In genomic region chr4:180059216-180059881, GRCh38 we compare ENCODE assay signal across 8 cellular contexts.
DNase-seq lines count a peak whose midpoint lies in the region; ATAC-seq and TF ChIP-seq lines count a peak whose summit lies in the region.

No MANE protein-coding gene starts in this region.

- dilution Hi-C loops in IMR-90 (cut with HindIII; ENCODE audit: low sequenced_read_pairs, unreplicated experiment) = no loop called here

- BruUV-seq in IMR-90 (replicated peaks; lab: Mats Ljungman, UMichigan) = no TSS peak

- ATAC-seq in heart left ventricle (no peak), IMR-90 (ENCODE audit: low read depth) (peak; percentile 12; the same call in 1 of the 2 replicates), body of pancreas (peak; percentile 24), left lung (peak; percentile 18), GM21447 (IDR thresholded peaks at IDR 0.05; ENCODE audit: unreplicated experiment) (no peak)

- H3K9me3 ChIP-seq in heart left ventricle = no peaks in the 10 kb centered on the region
- H3K9me3 ChIP-seq in IMR-90 (ENCODE audit: control insufficient read depth, insufficient read depth, low read length) = no peaks in the 10 kb centered on the region
- no peaks in the 10 kb centered on the region for H3K9me3 ChIP-seq in body of pancreas
- H3K9me3 ChIP-seq in left lung = no peaks in the 10 kb centered on the region
- no peaks in the 10 kb centered on the region for H3K9me3 ChIP-seq in testis

- no peaks in the 10 kb centered on the region for H4K20me1 ChIP-seq in IMR-90 (ENCODE audit: insufficient read depth, low read length)

- TF ChIP-seq POLR2A in heart left ventricle (IDR thresholded peaks at IDR 0.05) = no peak
- no peak for TF ChIP-seq POLR2A in IMR-90 (IDR thresholded peaks at IDR 0.05; ENCODE audit: low read depth, low read length)
- TF ChIP-seq POLR2A in body of pancreas (IDR thresholded peaks at IDR 0.05) = no peak
- TF ChIP-seq POLR2A in testis (IDR thresholded peaks at IDR 0.05) = no peak

- TF ChIP-seq CTCF in heart left ventricle (IDR thresholded peaks at IDR 0.05) = no peak
- no peak for TF ChIP-seq CTCF in IMR-90 (conservative IDR thresholded peaks at IDR 0.05; ENCODE audit: low read depth, low read length)
- TF ChIP-seq CTCF in body of pancreas (IDR thresholded peaks at IDR 0.05) = no peak
- no peak for TF ChIP-seq CTCF in left lung (IDR thresholded peaks at IDR 0.05)
- no peak for TF ChIP-seq CTCF in testis (IDR thresholded peaks at IDR 0.05)

- H3K4me3 ChIP-seq in heart left ventricle (peak overlapping the region in 11 of 12 donors; percentile 13 to 58 (median 47)), IMR-90 (ENCODE audit: insufficient read depth, low read depth, low read length) (peak overlapping the region; percentile 41), body of pancreas (peak overlapping the region; percentile 6 to 32), left lung (peak overlapping the region; percentile 26 to 39), testis (peak overlapping the region; percentile 52 to 57)

- H4K5ac ChIP-seq in IMR-90 (ENCODE audit: low read depth, low read length) = no peak overlapping the region

- no peak overlapping the region for H2BK5ac ChIP-seq in IMR-90 (ENCODE audit: low read depth, low read length, poor library complexity, severe bottlenecking)

- intact Hi-C loops in heart left ventricle (cut with DNase I) = no loop called here
- intact Hi-C loops in cardiac septum (cut with DNase I) = no loop called here
- intact Hi-C loops in IMR-90 (cut with micrococcal nuclease) = no loop called here
- intact Hi-C loops in body of pancreas (cut with DNase I) = no loop called here
- intact Hi-C loops in left lung (cut with DNase I) = no loop called here
- intact Hi-C loops in testis (cut with DNase I; ENCODE audit: low total_unique reads) = no loop called here

- H2AK9ac ChIP-seq in IMR-90 (replicated peaks; ENCODE audit: low read depth, low read length, poor library complexity) = peak overlapping the region; percentile 20

- H3K27me3 ChIP-seq in heart left ventricle (peaks cover 4 to 74% (median 26%) of the 10 kb centered on the region in 9 donors), IMR-90 (ENCODE audit: control insufficient read depth, insufficient read depth, low read length) (peaks cover 12% of the 10 kb centered on the region), body of pancreas (peaks cover 0 to 3% of the 10 kb centered on the region in 2 donors), left lung (peaks cover 51 to 72% of the 10 kb centered on the region in 2 donors), testis (no peaks in the 10 kb centered on the region)

- H3K4me2 ChIP-seq in IMR-90 (ENCODE audit: low read depth, low read length) = peak overlapping the region; percentile 75

- in situ Hi-C loops in IMR-90 (cut with MboI; ENCODE audit: low sequenced_read_pairs) = no loop called here

- H3K4me1 ChIP-seq in heart left ventricle = peaks cover 0 to 25% (median 8%) of the 10 kb centered on the region in 12 donors
- no peaks in the 10 kb centered on the region for H3K4me1 ChIP-seq in IMR-90 (ENCODE audit: control insufficient read depth, insufficient read depth, low read length)
- H3K4me1 ChIP-seq in body of pancreas = peaks cover 30% of the 10 kb centered on the region
- peaks cover 6 to 12% of the 10 kb centered on the region in 2 donors for H3K4me1 ChIP-seq in left lung
- H3K4me1 ChIP-seq in testis = peaks cover 14% of the 10 kb centered on the region

- WGBS in heart left ventricle, 4 donors = 1 to 2% (median 1%) methylated on average over 35 to 44 of the region's 44 CpGs
- 0% methylated on average over 7 of the region's 44 CpGs; no CpG with 5 or more reads in 1 of the 2 experiments for WGBS in IMR-90 (ENCODE audit: extremely low coverage in 2 of 2, insufficient read length in 1 of 2), 2 experiments
- 1% methylated on average over 33 to 44 of the region's 44 CpGs for WGBS in body of pancreas, 2 donors
- 0% methylated on average over 31 to 43 of the region's 44 CpGs for WGBS in testis, 2 donors

- POLR2A ChIA-PET in IMR-90 (lab: Charles Lee; ENCODE audit: unreplicated experiment) = no interaction called here

- no peak for DNase-seq in heart left ventricle
- no peak for DNase-seq in cardiac septum (ENCODE audit: low spot score)
- no peak for DNase-seq in IMR-90
- peak in 3 of 4 donors; percentile 6 to 29 (median 26) for DNase-seq in body of pancreas
- DNase-seq in left lung = peak in 1 of 2 donors; percentile 74
- no peak for DNase-seq in testis
- DNase-seq in SHP77 (lab: John Stamatoyannopoulos, UW) = no peak

- H4K91ac ChIP-seq in IMR-90 (ENCODE audit: insufficient read depth, low read depth, low read length) = no peak overlapping the region

- H3K23ac ChIP-seq in IMR-90 (ENCODE audit: low read depth, low read length) = peak overlapping the region; percentile 31; the same call in 1 of the 2 replicates

- no peaks in the 10 kb centered on the region for H3K36me3 ChIP-seq in heart left ventricle
- H3K36me3 ChIP-seq in IMR-90 (ENCODE audit: control insufficient read depth, insufficient read depth, low read length) = no peaks in the 10 kb centered on the region
- H3K36me3 ChIP-seq in body of pancreas (replicated peaks in 1 of 2; ENCODE audit: insufficient read depth in 1 of 2, low read depth in 2 of 2) = no peaks in the 10 kb centered on the region
- H3K36me3 ChIP-seq in left lung = no peaks in the 10 kb centered on the region
- no peaks in the 10 kb centered on the region for H3K36me3 ChIP-seq in testis (ENCODE audit: low read depth, missing control alignments)

- no peak overlapping the region for H2BK20ac ChIP-seq in IMR-90 (ENCODE audit: low read depth, low read length)

- H3K56ac ChIP-seq in IMR-90 (ENCODE audit: extremely low read depth, insufficient read depth, low read length) = no peak overlapping the region

- H3K9ac ChIP-seq in IMR-90 (ENCODE audit: low read depth, low read length) = no peak overlapping the region

- no peak for TF ChIP-seq RAD21 in IMR-90 (IDR thresholded peaks at IDR 0.05; ENCODE audit: low read length)

- H3K79me1 ChIP-seq in IMR-90 (ENCODE audit: low read depth in 1 of 2, low read length in 2 of 2) = no peaks in the 10 kb centered on the region

- H4K8ac ChIP-seq in IMR-90 (ENCODE audit: low read depth in 2 of 2, low read length in 2 of 2) = no peak overlapping the region

- CTCF ChIA-PET in IMR-90 (lab: Yijun Ruan, JAX) = no interaction called here

- no peaks in the 10 kb centered on the region for H3K9me1 ChIP-seq in IMR-90 (ENCODE audit: insufficient read depth, low read length)

- H2BK15ac ChIP-seq in IMR-90 (ENCODE audit: low read depth, low read length) = no peak overlapping the region

- H3K27ac ChIP-seq in heart left ventricle (no peak overlapping the region), IMR-90 (ENCODE audit: insufficient read depth, low read length) (no peak overlapping the region), body of pancreas (peak overlapping the region in 3 of 4 donors; percentile 59 to 80 (median 79)), left lung (no peak overlapping the region), testis (no peak overlapping the region)

- no peak overlapping the region for H2BK120ac ChIP-seq in IMR-90 (ENCODE audit: low read depth, low read length)

- H2AK5ac ChIP-seq in IMR-90 (ENCODE audit: low read depth, low read length) = no peak overlapping the region

- no peak overlapping the region for H3K4ac ChIP-seq in IMR-90 (ENCODE audit: low read depth, low read length)

- peak overlapping the region; percentile 91 for H2AFZ ChIP-seq in IMR-90 (replicated peaks; ENCODE audit: low read length, poor library complexity)

- no peak overlapping the region for H3K18ac ChIP-seq in IMR-90 (ENCODE audit: low read depth, low read length)

- no peak overlapping the region for H3K14ac ChIP-seq in IMR-90 (replicated peaks; ENCODE audit: low read depth, low read length)

TF ChIP-seq in IMR-90, 13 proteins besides CTCF, POLR2A, EP300 and RAD21:
- TF ChIP-seq RCOR1 (IDR thresholded peaks at IDR 0.05; ENCODE audit: insufficient replicate concordance, low read length) = no peak
- TF ChIP-seq MXI1 (IDR thresholded peaks at IDR 0.05; ENCODE audit: borderline replicate concordance, low read depth, low read length) = no peak
- no peak for TF ChIP-seq CEBPB (IDR thresholded peaks at IDR 0.05; ENCODE audit: low read depth, low read length)
- TF ChIP-seq SMC3 (IDR thresholded peaks at IDR 0.05; ENCODE audit: low read depth, low read length) = no peak
- no peak for TF ChIP-seq RFX5 (IDR thresholded peaks at IDR 0.05; ENCODE audit: low read depth, low read length)
- TF ChIP-seq ELK1 (IDR thresholded peaks at IDR 0.05; ENCODE audit: borderline replicate concordance, low read depth, low read length) = no peak
- TF ChIP-seq NFE2L2 (IDR thresholded peaks at IDR 0.05; ENCODE audit: low read depth, low read length) = no peak
- no peak for TF ChIP-seq CHD1 (IDR thresholded peaks at IDR 0.05; ENCODE audit: low read depth, low read length)
- TF ChIP-seq USF2 (IDR thresholded peaks at IDR 0.05; ENCODE audit: low read depth, low read length) = no peak
- TF ChIP-seq FOS (IDR thresholded peaks at IDR 0.05; ENCODE audit: low read depth, low read length) = no peak
TF ChIP-seq in IMR-90: peak in this region for 0.

Comparison
In these comparisons a context has a peak if more than half of its experiments do, and no peak if none do; other contexts are left out.
1. ATAC-seq: peak in IMR-90 (single experiment), body of pancreas (single experiment) and left lung (single experiment); none in heart left ventricle (0 of 4) and GM21447 (single experiment).
2. DNase-seq: peak in body of pancreas (3 of 4); none in heart left ventricle (0 of 5), cardiac septum (single experiment), IMR-90 (single experiment), testis (single experiment) and SHP77 (0 of 2).
3. H3K27ac ChIP-seq: peak in body of pancreas (3 of 4); none in heart left ventricle (0 of 12), IMR-90 (single experiment), left lung (0 of 2) and testis (0 of 2).
4. Peak in every context shown above with its lines, with median percentiles within 50 percentile points of each other: H3K4me3 ChIP-seq.